In the genomic region with DNA sequence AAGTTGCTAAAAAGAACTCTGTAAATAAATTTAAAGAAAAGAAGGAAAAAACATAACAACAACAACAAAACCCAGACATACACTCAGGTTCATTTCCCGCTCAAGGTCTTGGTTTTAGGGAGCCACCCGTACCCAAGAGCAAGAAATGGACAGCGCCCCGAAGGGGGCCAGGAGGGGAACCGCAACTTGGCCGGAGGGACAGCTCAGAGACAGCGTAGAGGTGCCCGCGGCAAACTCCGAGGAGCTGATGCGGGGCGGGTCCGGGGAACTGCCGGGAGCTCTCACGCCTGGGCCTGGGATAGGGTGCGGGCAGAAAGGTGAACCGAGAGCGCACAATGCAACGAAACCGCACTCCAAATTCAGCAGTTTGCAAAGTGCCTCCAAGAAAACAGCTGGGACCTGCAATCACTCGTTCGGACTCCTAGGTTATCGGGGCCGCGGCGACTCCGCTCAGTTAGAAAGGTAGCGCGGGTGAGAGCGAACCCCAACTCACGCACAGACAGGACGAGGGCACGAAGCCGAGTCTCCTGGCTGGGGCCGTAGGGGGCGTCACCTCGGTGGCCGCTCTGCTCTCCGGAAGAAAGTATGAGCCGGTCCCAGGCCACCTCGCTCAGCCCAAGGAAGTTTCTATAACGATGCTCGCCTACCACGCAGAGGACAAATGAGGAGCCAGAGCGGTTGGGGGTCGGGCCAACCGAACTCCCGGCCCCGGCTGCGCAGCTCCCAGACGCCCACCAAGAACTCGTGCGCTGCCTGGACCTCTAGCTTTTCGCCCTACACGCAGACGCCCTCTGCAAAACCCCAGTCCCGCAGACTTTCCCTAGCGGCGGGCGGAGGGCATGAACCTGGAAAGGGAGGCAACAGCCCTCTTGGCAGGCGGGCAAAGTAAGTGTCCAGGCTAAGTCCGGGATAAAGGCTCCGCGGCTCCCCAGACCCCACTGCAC, we compare ENCODE assay signal across 8 cellular contexts. TPM values are rescaled to one million over a fixed set of nuclear protein-coding genes. Genes with fewer than 3 reads are reported as not detected.
DNase-seq lines count a peak whose midpoint lies in the region; ATAC-seq, FAIRE-seq and TF ChIP-seq lines count a peak whose summit lies in the region.

No MANE protein-coding gene starts in this region.

- 3 to 8% (median 5%) methylated on average over 47 to 64 of the region's 64 CpGs for WGBS in spleen, 5 donors

- intact Hi-C loops in breast epithelium (cut with DNase I; ENCODE audit: low total_unique reads) = no loop called here
- intact Hi-C loops in spleen (cut with DNase I; ENCODE audit: low total_unique reads) = no loop called here

- no peak overlapping the region for H2AFZ ChIP-seq in keratinocyte (ENCODE audit: control insufficient read depth, low read length)

- H3K36me3 ChIP-seq in Peyer's patch (no peaks in the 10 kb centered on the region), breast epithelium (no peaks in the 10 kb centered on the region), keratinocyte (ENCODE audit: control insufficient read depth in 2 of 2, extremely low read depth in 1 of 2, insufficient read depth in 2 of 2, low read length in 2 of 2) (no peaks in the 10 kb centered on the region), spleen (no peaks in the 10 kb centered on the region)

- no peaks in the 10 kb centered on the region for H3K9me1 ChIP-seq in keratinocyte (ENCODE audit: control insufficient read depth, extremely low read depth, insufficient read depth, low read length)

- DNase-seq in Peyer's patch (peak in 2 of 3 donors; percentile 44 to 54), breast epithelium (ENCODE audit: low spot score in 2 of 2) (no peak), keratinocyte (ENCODE audit: low read depth, low spot score) (no peak), spleen (no peak)

- H3K79me2 ChIP-seq in keratinocyte (ENCODE audit: control insufficient read depth, insufficient read depth, low read length) = no peaks in the 10 kb centered on the region

- TF ChIP-seq CTCF in Peyer's patch (IDR thresholded peaks at IDR 0.05) (peak in 2 of 6 experiments; percentile 14 to 15), breast epithelium (IDR thresholded peaks at IDR 0.05) (peak in 1 of 3 donors; percentile 33), keratinocyte (optimal IDR thresholded peaks at IDR 0.05 in 1 of 3, IDR thresholded peaks at IDR 0.05 in 1 of 3, conservative IDR thresholded peaks at IDR 0.05 in 1 of 3; ENCODE audit: extremely low read depth in 1 of 3, insufficient read depth in 2 of 3, low read length in 3 of 3) (peak in 2 of 3 experiments; percentile 14 to 20), spleen (IDR thresholded peaks at IDR 0.05 in 8 of 11, conservative IDR thresholded peaks at IDR 0.05 in 3 of 11) (no peak)

- dilution Hi-C loops in keratinocyte (cut with MboI; ENCODE audit: extremely low pct_ligation_motif_present, low sequenced_read_pairs) = no loop called here

- no peak for TF ChIP-seq POLR2A in Peyer's patch (IDR thresholded peaks at IDR 0.05)
- no peak for TF ChIP-seq POLR2A in breast epithelium (IDR thresholded peaks at IDR 0.05)
- no peak for TF ChIP-seq POLR2A in spleen (IDR thresholded peaks at IDR 0.05)

- no peak overlapping the region for H3K9ac ChIP-seq in keratinocyte (ENCODE audit: control insufficient read depth, extremely low read depth, insufficient read depth, low read length)

- H3K4me1 ChIP-seq in Peyer's patch (peaks cover 0 to 25% (median 2%) of the 10 kb centered on the region in 4 donors), breast epithelium (no peaks in the 10 kb centered on the region), keratinocyte (ENCODE audit: control insufficient read depth, extremely low read depth, insufficient read depth, low read length) (peaks cover 8% of the 10 kb centered on the region), spleen (peaks cover 4 to 31% (median 23%) of the 10 kb centered on the region in 6 donors)

- no peaks in the 10 kb centered on the region for H4K20me1 ChIP-seq in keratinocyte (ENCODE audit: control insufficient read depth, extremely low read depth, insufficient read depth, low read length)

- FAIRE-seq in keratinocyte (lab: Jason Lieb, UNC) = no peak

- H3K4me2 ChIP-seq in keratinocyte (ENCODE audit: control insufficient read depth, extremely low read depth, insufficient read depth, low read depth, low read length) = peak overlapping the region; percentile 30

- H3K9me3 ChIP-seq in Peyer's patch (no peaks in the 10 kb centered on the region), breast epithelium (no peaks in the 10 kb centered on the region), keratinocyte (ENCODE audit: control insufficient read depth, low read depth, low read length) (no peaks in the 10 kb centered on the region), spleen (no peaks in the 10 kb centered on the region)

- H3K27ac ChIP-seq in Peyer's patch (peak overlapping the region in 2 of 4 donors; percentile 12 to 53), breast epithelium (peak overlapping the region; percentile 2 to 21), keratinocyte (ENCODE audit: control insufficient read depth, insufficient read depth, low read length) (no peak overlapping the region), spleen (no peak overlapping the region)

- 0 out of 2 replicates have a peak overlapping the region, but pooled peaks have one; percentile 9 for H3K4me3 ChIP-seq in GM08714 (ENCODE audit: low read length)
- peak overlapping the region; percentile 22 to 55 (median 38) for H3K4me3 ChIP-seq in Peyer's patch
- peak overlapping the region; percentile 54 to 79 (median 60) for H3K4me3 ChIP-seq in breast epithelium
- H3K4me3 ChIP-seq in keratinocyte (ENCODE audit: control insufficient read depth in 2 of 3, extremely low read depth in 1 of 3, insufficient read depth in 2 of 3, low read depth in 1 of 3, low read length in 3 of 3) = peak overlapping the region in 1 of 3 experiments; percentile 45
- H3K4me3 ChIP-seq in spleen = peak overlapping the region in 7 of 8 donors; percentile 28 to 73 (median 46)

- H3K27me3 ChIP-seq in Peyer's patch (peaks cover 0 to 15% of the 10 kb centered on the region in 2 donors), breast epithelium (peaks cover 0 to 8% of the 10 kb centered on the region in 2 donors), keratinocyte (ENCODE audit: control insufficient read depth, extremely low read depth, insufficient read depth, low read length) (peaks cover 56% of the 10 kb centered on the region), spleen (replicated peaks in 1 of 7) (peaks cover 0 to 93% (median 47%) of the 10 kb centered on the region in 7 donors)

- ATAC-seq in HG03457 (IDR thresholded peaks at IDR 0.05; ENCODE audit: unreplicated experiment) (no peak), HG02678 (IDR thresholded peaks at IDR 0.05; ENCODE audit: unreplicated experiment) (no peak), HG02870 (IDR thresholded peaks at IDR 0.05; ENCODE audit: unreplicated experiment) (no peak)

RNA-seq across cellular contexts. Expression of a gene that starts 1.4 kb away (rescaled TPM):
- 1 to 10 TPM in 2 of 4 donors, under 1 TPM in 1, not detected in 1; 0.70 to 2.9 (median 2.3) TPM for total RNA-seq in Peyer's patch
- 1 to 10 TPM; 2.2 to 5.1 (median 2.6) TPM for total RNA-seq in breast epithelium
- polyA plus RNA-seq in keratinocyte = not detected in 3 replicates
- polyA plus RNA-seq in keratinocyte (2011; ENCODE audit: low read depth) = not detected
- polyA plus RNA-seq in keratinocyte (2011; cell fraction: cytosol; rRNA removed) = not detected in 2 replicates
- polyA plus RNA-seq in keratinocyte (2011; cell fraction: nucleus; rRNA removed) = 0.08 and 0.16 TPM in 2 replicates
- not detected in 2 replicates for polyA plus RNA-seq in keratinocyte (2012; ENCODE audit: low replicate concordance)
- polyA minus RNA-seq in keratinocyte = not detected in 3 replicates
- polyA minus RNA-seq in keratinocyte (2011; cell fraction: cytosol; rRNA and poly(A)+ RNA removed) = not detected
- not detected in 2 replicates for polyA minus RNA-seq in keratinocyte (2011; cell fraction: nucleus; rRNA and poly(A)+ RNA removed)
- under 1 TPM in 4 of 7 donors, not detected in 3; 0.20 to 0.82 (median 0.33) TPM for total RNA-seq in spleen
- polyA plus RNA-seq in spleen = under 1 TPM; 0.03 to 0.15 (median 0.08) TPM

Comparison
In these comparisons a context has a peak if more than half of its experiments do, and no peak if none do; other contexts are left out.
1. DNase-seq: peak in Peyer's patch (2 of 3); none in breast epithelium (0 of 2), keratinocyte (single experiment) and spleen (single experiment).
2. H3K27ac ChIP-seq: peak in breast epithelium (2 of 2); none in keratinocyte (single experiment) and spleen (0 of 8).
3. CTCF ChIP-seq: peak in keratinocyte (2 of 3); none in spleen (0 of 11).